In the genomic region with DNA sequence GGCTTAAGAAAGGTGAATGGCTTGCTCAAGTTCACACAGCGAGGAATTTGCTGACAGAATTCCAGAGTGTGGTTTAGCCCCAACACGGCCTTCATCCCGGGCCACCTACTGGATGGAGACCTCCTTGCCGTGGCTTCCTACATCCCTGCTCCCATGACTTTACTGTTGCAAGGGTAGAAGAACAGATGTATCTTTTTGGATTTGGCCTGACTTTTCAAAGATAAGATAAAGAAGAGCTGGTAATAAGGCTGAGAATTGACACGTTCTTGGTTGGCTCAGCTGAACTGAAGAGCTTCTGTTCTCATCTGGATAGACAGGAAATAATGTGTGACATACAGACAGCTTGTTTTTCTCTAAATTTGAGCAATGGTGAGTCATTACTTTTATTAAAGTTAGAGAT, we compare ENCODE assay signal across 1 cellular context.
TF ChIP-seq lines count a peak whose summit lies in the region.

No MANE protein-coding gene starts in this region.

TF ChIP-seq in GM23338, 12 proteins besides CTCF, POLR2A, EP300 and RAD21 (continued from another document):
- TF ChIP-seq ZNF462 (CRISPR knock-in tag; IDR thresholded peaks at IDR 0.05): 0 out of 2 replicates have a peak, but pooled peaks have one; percentile 61
